In genomic region chr18:54608008-54608642, GRCh38 we compare ENCODE assay signal across 9 cellular contexts. TPM values are rescaled to one million over a fixed set of nuclear protein-coding genes. Genes with fewer than 3 reads are reported as not detected.
DNase-seq lines count a peak whose midpoint lies in the region; ATAC-seq and TF ChIP-seq lines count a peak whose summit lies in the region.
"Had no signal": no experiment of that assay in that cellular context is flagged by ENCODE, and none has a peak within 500 bp of the region (broad histone marks: within the 10 kb centered on the region; RNA-seq: fewer than 3 reads in every experiment).

No MANE protein-coding gene starts in this region.

- no peak overlapping the region for H3K9ac ChIP-seq in smooth muscle cell (ENCODE audit: low read depth)

- H3K4me1 Mint-ChIP-seq in activated CD4-positive, alpha-beta T cell treated with anti-CD3 and anti-CD28 coated beads, Interleukin-2, amount 10 ng/mL, durations not matched to agents 7 days and 5 days: peaks cover 6% of the 10 kb centered on the region

- H3K27me3 ChIP-seq in RWPE2 (ENCODE audit: insufficient read depth, poor library complexity, severe bottlenecking): no peaks in the 10 kb centered on the region
- no peaks in the 10 kb centered on the region for H3K27me3 ChIP-seq in foreskin keratinocyte
- H3K27me3 ChIP-seq in smooth muscle cell (ENCODE audit: low read depth): no peaks in the 10 kb centered on the region

- H3K4me3 ChIP-seq in RWPE2 (ENCODE audit: severe bottlenecking) (peak overlapping the region; percentile 20), smooth muscle cell (peak overlapping the region; percentile 37)

- H3K27ac ChIP-seq in RWPE2 (ENCODE audit: poor library complexity, severe bottlenecking) (peak overlapping the region; percentile 63), foreskin keratinocyte (peak overlapping the region; percentile 38), smooth muscle cell (ENCODE audit: low read depth) (no peak overlapping the region)

- no peak overlapping the region for H3K27ac Mint-ChIP-seq in activated CD4-positive, alpha-beta T cell treated with anti-CD3 and anti-CD28 coated beads, Interleukin-2, amount 10 ng/mL, durations not matched to agents 7 days and 5 days

- H2AFZ ChIP-seq in smooth muscle cell (ENCODE audit: low read depth): peak overlapping the region; percentile 47

- H3K36me3 Mint-ChIP-seq in activated CD4-positive, alpha-beta T cell treated with anti-CD3 and anti-CD28 coated beads, Interleukin-2, amount 10 ng/mL, durations not matched to agents 7 days and 5 days (ENCODE audit: low read depth): no peaks in the 10 kb centered on the region

- H3K36me3 ChIP-seq in RWPE2 (ENCODE audit: low read depth) (no peaks in the 10 kb centered on the region), smooth muscle cell (ENCODE audit: low read depth) (no peaks in the 10 kb centered on the region)

- WGBS in smooth muscle cell (ENCODE audit: low lambda C conversion rate): 63% methylated on average over 3 of the region's 3 CpGs

- peak; percentile 5 for DNase-seq in DMS79 treated with DMSO at 0.1 percent for 48 hours (lab: John Stamatoyannopoulos, UW)
- no peak for DNase-seq in DMS79 (lab: John Stamatoyannopoulos, UW)
- DNase-seq in RWPE2 (ENCODE audit: low spot score): no peak
- DNase-seq in foreskin keratinocyte: peak; percentile 25 to 37
- no peak for DNase-seq in smooth muscle cell (lab: John Stamatoyannopoulos, UW; ENCODE audit: unreplicated experiment)
- no peak for DNase-seq in T-helper 9 cell
- DNase-seq in stimulated activated CD4-positive, alpha-beta T cell treated with anti-CD3 and anti-CD28 coated beads, Interleukin-4, amount 100 ng/mL, for 4 hours: no peak
- no peak for DNase-seq in activated CD4-positive, alpha-beta T cell treated with anti-CD3 and anti-CD28 coated beads, Interleukin-2, amount 10 ng/mL, durations not matched to agents 7 days and 5 days
- DNase-seq: activated CD4-positive, alpha-beta T cell treated with anti-CD3 and anti-CD28 coated beads, Interleukin-2, amount 50 U/mL, for 4 hours had no signal

- POLR2A ChIA-PET in activated CD4-positive, alpha-beta T cell treated with anti-CD3 and anti-CD28 coated beads, Interleukin-2, amount 10 ng/mL, durations not matched to agents 7 days and 5 days (lab: Charles Lee): no interaction called here

- no peaks in the 10 kb centered on the region for H3K9me3 ChIP-seq in RWPE2 (ENCODE audit: severe bottlenecking)
- no peaks in the 10 kb centered on the region for H3K9me3 ChIP-seq in smooth muscle cell (replicated peaks; ENCODE audit: low read depth)

- no peaks in the 10 kb centered on the region for H4K20me1 ChIP-seq in smooth muscle cell (ENCODE audit: low read depth)

- ATAC-seq in RWPE2 (ENCODE audit: low read depth): peak; percentile 55
- peak; percentile 54 for ATAC-seq in foreskin keratinocyte

- H3K9me3 Mint-ChIP-seq in activated CD4-positive, alpha-beta T cell treated with anti-CD3 and anti-CD28 coated beads, Interleukin-2, amount 10 ng/mL, durations not matched to agents 7 days and 5 days: no peaks in the 10 kb centered on the region

- no peak overlapping the region for H3K4me3 Mint-ChIP-seq in activated CD4-positive, alpha-beta T cell treated with anti-CD3 and anti-CD28 coated beads, Interleukin-2, amount 10 ng/mL, durations not matched to agents 7 days and 5 days

- no peaks in the 10 kb centered on the region for H3K79me2 ChIP-seq in smooth muscle cell (ENCODE audit: low read depth)

- peak overlapping the region; percentile 75 for H3K4me2 ChIP-seq in smooth muscle cell

- H3K4me1 ChIP-seq in RWPE2 (ENCODE audit: insufficient read depth, poor library complexity, severe bottlenecking): peaks cover 21% of the 10 kb centered on the region
- no peaks in the 10 kb centered on the region for H3K4me1 ChIP-seq in foreskin keratinocyte
- peaks cover 3% of the 10 kb centered on the region for H3K4me1 ChIP-seq in smooth muscle cell (ENCODE audit: low read depth)

- CTCF ChIA-PET in activated CD4-positive, alpha-beta T cell treated with anti-CD3 and anti-CD28 coated beads, Interleukin-2, amount 10 ng/mL, durations not matched to agents 7 days and 5 days (lab: Charles Lee): interaction anchor here (0.5 kb wide), 1 partner anchor 32 kb away, joined by 5 read pairs; no protein-coding TSS in a partner anchor

- TF ChIP-seq CTCF in RWPE2 (IDR thresholded peaks at IDR 0.05; ENCODE audit: poor library complexity, severe bottlenecking): no peak
- no peak for TF ChIP-seq CTCF in foreskin keratinocyte (conservative IDR thresholded peaks at IDR 0.05)
- no peak for TF ChIP-seq CTCF in smooth muscle cell (IDR thresholded peaks at IDR 0.05; ENCODE audit: borderline replicate concordance, insufficient read depth, poor library complexity, severe bottlenecking)

- peaks cover 7% of the 10 kb centered on the region for H3K27me3 Mint-ChIP-seq in activated CD4-positive, alpha-beta T cell treated with anti-CD3 and anti-CD28 coated beads, Interleukin-2, amount 10 ng/mL, durations not matched to agents 7 days and 5 days

- no peaks in the 10 kb centered on the region for H3F3A ChIP-seq in smooth muscle cell (ENCODE audit: low read depth)

RNA-seq across cellular contexts. Expression of gene DYNAP, which starts 17.1 kb away (rescaled TPM):
- total RNA-seq in foreskin keratinocyte: not detected in 2 replicates
- polyA plus RNA-seq in foreskin keratinocyte: not detected in 2 replicates
- not detected in 2 replicates for total RNA-seq in smooth muscle cell
- not detected in 2 replicates for polyA plus RNA-seq in smooth muscle cell
- total RNA-seq in activated CD4-positive, alpha-beta T cell treated with anti-CD3 and anti-CD28 coated beads, Interleukin-2, amount 10 ng/mL, durations not matched to agents 7 days and 5 days: not detected

Comparison
In these comparisons a context has a peak if more than half of its experiments do, and no peak if none do; other contexts are left out.
1. DNase-seq: peak in DMS79 treated with DMSO at 0.1 percent for 48 hours (single experiment) and foreskin keratinocyte (2 of 2); none in DMS79 (single experiment), RWPE2 (single experiment), smooth muscle cell (single experiment), T-helper 9 cell (single experiment), stimulated activated CD4-positive, alpha-beta T cell treated with anti-CD3 and anti-CD28 coated beads, Interleukin-4, amount 100 ng/mL, for 4 hours (0 of 2) and activated CD4-positive, alpha-beta T cell treated with anti-CD3 and anti-CD28 coated beads, Interleukin-2, amount 10 ng/mL, durations not matched to agents 7 days and 5 days (single experiment).